ENCODE assay signal across 7 cellular contexts in genomic region chr17:74748279-74748528, GRCh38. TPM values are rescaled to one million over a fixed set of nuclear protein-coding genes. Genes with fewer than 3 reads are reported as not detected.
A peak's percentile ranks its signal among the peaks of the same experiment; 100 is the strongest.
DNase-seq lines count a peak whose midpoint lies in the region; ATAC-seq and TF ChIP-seq lines count a peak whose summit lies in the region.

No MANE protein-coding gene starts in this region.

- H3K4me1 ChIP-seq in OCI-LY7 (ENCODE audit: insufficient read depth, low read length, poor library complexity, severe bottlenecking) (peaks cover 40% of the 10 kb centered on the region), fibroblast of lung (ENCODE audit: control insufficient read depth, extremely low read depth, insufficient read depth, low read length) (peaks cover 9% of the 10 kb centered on the region)

- H3K9me3 ChIP-seq in OCI-LY7 (ENCODE audit: low read length) (no peaks in the 10 kb centered on the region), fibroblast of lung (ENCODE audit: control insufficient read depth, insufficient read depth, low read depth, low read length) (no peaks in the 10 kb centered on the region)

- intact Hi-C loops in OCI-LY7 (cut with micrococcal nuclease; ENCODE audit: unreplicated experiment): loop anchor here (1.0 kb wide), 1 partner anchor 28 kb away; the partner anchor contains the start of gene NAT9

- H3K36me3 ChIP-seq in OCI-LY7 (ENCODE audit: insufficient read depth, low read length) (peaks cover 22% of the 10 kb centered on the region), fibroblast of lung (ENCODE audit: control insufficient read depth, insufficient read depth, low read length) (no peaks in the 10 kb centered on the region)

- CTCF ChIA-PET in OCI-LY7 (lab: Charles Lee; ENCODE audit: unreplicated experiment): no interaction called here

- H2AFZ ChIP-seq in OCI-LY7 (ENCODE audit: low read length): peak overlapping the region; percentile 40; the same call in 1 of the 2 replicates
- H2AFZ ChIP-seq in fibroblast of lung (ENCODE audit: low read length): no peak overlapping the region

- peak overlapping the region; percentile 50 for H3K4me2 ChIP-seq in OCI-LY7 (ENCODE audit: low read length)
- peak overlapping the region; percentile 55 for H3K4me2 ChIP-seq in fibroblast of lung (ENCODE audit: extremely low read depth, insufficient read depth, low read length)

- peaks cover 11% of the 10 kb centered on the region; the same call in 1 of the 2 replicates for H4K20me1 ChIP-seq in OCI-LY7 (ENCODE audit: insufficient read depth, low read length)
- H4K20me1 ChIP-seq in fibroblast of lung (ENCODE audit: control insufficient read depth, extremely low read depth, insufficient read depth, low read length): no peaks in the 10 kb centered on the region

- no TSS peak for BruUV-seq in OCI-LY7 (replicated peaks; lab: Mats Ljungman, UMichigan)

- H3K4me3 ChIP-seq in OCI-LY7 (ENCODE audit: low read depth, low read length, poor library complexity, severe bottlenecking) (peak overlapping the region; percentile 86), fibroblast of lung (replicated peaks in 1 of 4; ENCODE audit: control extremely low read depth in 1 of 4, insufficient read depth in 1 of 4, low read depth in 3 of 4, low read length in 4 of 4) (peak overlapping the region in 3 of 4 experiments; percentile 29 to 54 (median 41)), skin epidermis (peak overlapping the region; percentile 61 to 94 (median 80))

- DNase-seq in GM19238 (ENCODE audit: insufficient read length, low spot score) (peak; percentile 97), OCI-LY7 (ENCODE audit: low spot score) (no peak), fibroblast of lung (ENCODE audit: low read depth in 2 of 2) (no peak)

- TF ChIP-seq CTCF in OCI-LY7 (conservative IDR thresholded peaks at IDR 0.05; ENCODE audit: low read length) (no peak), fibroblast of lung (conservative IDR thresholded peaks at IDR 0.05 in 1 of 2, IDR thresholded peaks at IDR 0.05 in 1 of 2; ENCODE audit: low read depth in 1 of 2, low read length in 2 of 2) (no peak)

- peak overlapping the region; percentile 20 for H3K9ac ChIP-seq in fibroblast of lung (ENCODE audit: insufficient read depth, low read length)

- no peaks in the 10 kb centered on the region for H3K27me3 ChIP-seq in fibroblast of lung (ENCODE audit: control insufficient read depth, insufficient read depth, low read length)

- ATAC-seq in GM18511 (IDR thresholded peaks at IDR 0.05; ENCODE audit: unreplicated experiment): no peak
- ATAC-seq in HG03175 (IDR thresholded peaks at IDR 0.05; ENCODE audit: unreplicated experiment): no peak
- no peak for ATAC-seq in HG03159 (IDR thresholded peaks at IDR 0.05; ENCODE audit: unreplicated experiment)

- POLR2A ChIA-PET in OCI-LY7 (lab: Charles Lee): no interaction called here

- H3K9me2 ChIP-seq in OCI-LY7 (ENCODE audit: insufficient read depth, low read length): no peaks in the 10 kb centered on the region

- H3K79me2 ChIP-seq in OCI-LY7 (ENCODE audit: insufficient read depth, low read depth, low read length) (peaks cover 26% of the 10 kb centered on the region; the same call in 1 of the 2 replicates), fibroblast of lung (ENCODE audit: control insufficient read depth, insufficient read depth, low read length) (peaks cover 3% of the 10 kb centered on the region)

- H3K27ac ChIP-seq in OCI-LY7 (ENCODE audit: low read depth, low read length, poor library complexity, severe bottlenecking) (peak overlapping the region; percentile 25), fibroblast of lung (ENCODE audit: insufficient read depth, low read length) (peak overlapping the region; percentile 5), skin epidermis (peak overlapping the region in 20 of 21 experiments; percentile 42 to 93 (median 82))

RNA-seq across cellular contexts. Expression of gene NHERF1, which starts 0.2 kb away (rescaled TPM):
- total RNA-seq in OCI-LY7 (2014; rRNA removed; shearing (Covaris generic)): 73.2 and 86.1 TPM in 2 replicates
- total RNA-seq in OCI-LY7 (2022): 116 and 122 TPM in 2 replicates
- total RNA-seq in fibroblast of lung: 7.2 and 10.2 TPM in 2 replicates
- 13.9 and 29.7 TPM in 2 replicates for polyA plus RNA-seq in fibroblast of lung
- 13.5 and 26.5 TPM in 2 replicates for polyA plus RNA-seq in fibroblast of lung (2012)
- polyA minus RNA-seq in fibroblast of lung (ENCODE audit: low replicate concordance): 23.9 and 51.9 TPM in 2 replicates

RNA-seq across cellular contexts. Expression of gene RAB37, which starts 11.1 kb away (rescaled TPM):
- 2.8 and 6.3 TPM in 2 replicates for total RNA-seq in OCI-LY7 (2014; rRNA removed; shearing (Covaris generic))
- total RNA-seq in OCI-LY7 (2022): 12.7 and 18.9 TPM in 2 replicates
- 0.26 and 0.66 TPM in 2 replicates for total RNA-seq in fibroblast of lung
- polyA plus RNA-seq in fibroblast of lung: 0.08 and 0.65 TPM in 2 replicates
- polyA plus RNA-seq in fibroblast of lung (2012): 0.18 and 0.41 TPM in 2 replicates
- 0.33 TPM in 1 of 2 replicates, not detected in the other for polyA minus RNA-seq in fibroblast of lung (ENCODE audit: low replicate concordance)

RNA-seq across cellular contexts. Expression of gene NAT9, which starts 27.9 kb away (rescaled TPM):
- total RNA-seq in OCI-LY7 (2014; rRNA removed; shearing (Covaris generic)): 77.2 and 99.3 TPM in 2 replicates
- 87.9 and 89.0 TPM in 2 replicates for total RNA-seq in OCI-LY7 (2022)
- total RNA-seq in fibroblast of lung: 29.0 and 39.6 TPM in 2 replicates
- 21.2 and 34.7 TPM in 2 replicates for polyA plus RNA-seq in fibroblast of lung
- 33.8 and 47.6 TPM in 2 replicates for polyA plus RNA-seq in fibroblast of lung (2012)
- polyA minus RNA-seq in fibroblast of lung (ENCODE audit: low replicate concordance): 28.4 and 31.8 TPM in 2 replicates

RNA-seq across cellular contexts. Expression of gene CD300LF, which starts 35.5 kb away (rescaled TPM):
- not detected in 2 replicates for total RNA-seq in OCI-LY7 (2014; rRNA removed; shearing (Covaris generic))
- total RNA-seq in OCI-LY7 (2022): not detected in 2 replicates
- total RNA-seq in fibroblast of lung: not detected in 2 replicates
- polyA plus RNA-seq in fibroblast of lung: not detected in 2 replicates
- not detected in 2 replicates for polyA plus RNA-seq in fibroblast of lung (2012)
- not detected in 2 replicates for polyA minus RNA-seq in fibroblast of lung (ENCODE audit: low replicate concordance)

Comparison
In these comparisons a context has a peak if more than half of its experiments do, and no peak if none do; other contexts are left out.
1. H3K27ac ChIP-seq: peak in every context shown above with its lines; median percentile 82 in skin epidermis; 25 in OCI-LY7; 5 in fibroblast of lung.